ENCODE assay signal across 16 cellular contexts in genomic region chr7:101614939-101615302, GRCh38. TPM values are rescaled to one million over a fixed set of nuclear protein-coding genes. Genes with fewer than 3 reads are reported as not detected.
DNase-seq lines count a peak whose midpoint lies in the region; ATAC-seq and TF ChIP-seq lines count a peak whose summit lies in the region.
"Had no signal": no experiment of that assay in that cellular context is flagged by ENCODE, and none has a peak within 500 bp of the region (broad histone marks: within the 10 kb centered on the region; RNA-seq: fewer than 3 reads in every experiment).

No MANE protein-coding gene starts in this region.

- H3K9me3 ChIP-seq in psoas muscle: no peaks in the 10 kb centered on the region
- H3K9me3 ChIP-seq: stomach had no signal

- ATAC-seq in psoas muscle: peak; percentile 57 to 87 (median 66)
- ATAC-seq: T-helper 17 cell had no signal

- TF ChIP-seq CTCF in psoas muscle (IDR thresholded peaks at IDR 0.05): no peak

- peak overlapping the region; percentile 75 for H3K27ac Mint-ChIP-seq in dendritic cell treated with granulocyte-macrophage colony-stimulating factor and Interleukin-4, amounts not matched to agents 40 ng/mL and 50 ng/mL, for 4 days
- H3K27ac Mint-ChIP-seq: activated CD4-positive, alpha-beta memory T cell treated with anti-CD3 and anti-CD28 coated beads for 36 hours; activated naive CD4-positive, alpha-beta T cell treated with anti-CD3 and anti-CD28 coated beads, Interleukin-2, amount 50 U/mL, for 24 hours; T-helper 17 cell had no signal

- no peaks in the 10 kb centered on the region for H3K36me3 ChIP-seq in psoas muscle (ENCODE audit: insufficient read depth in 1 of 2, low read depth in 1 of 2)
- H3K36me3 ChIP-seq: stomach had no signal

- no peaks in the 10 kb centered on the region for H3K9me3 Mint-ChIP-seq in dendritic cell treated with granulocyte-macrophage colony-stimulating factor and Interleukin-4, amounts not matched to agents 40 ng/mL and 50 ng/mL, for 4 days
- H3K9me3 Mint-ChIP-seq: activated CD4-positive, alpha-beta memory T cell treated with anti-CD3 and anti-CD28 coated beads for 36 hours; activated naive CD4-positive, alpha-beta T cell treated with anti-CD3 and anti-CD28 coated beads, Interleukin-2, amount 50 U/mL, for 24 hours; CD4-positive, CD25-positive, alpha-beta regulatory T cell had no signal

- DNase-seq in EH (ENCODE audit: low read depth) (peak; percentile 76), NCI-H226 (peak; percentile 30), psoas muscle (no peak), midbrain (lab: John Stamatoyannopoulos, UW) (no peak), DMS153 (lab: John Stamatoyannopoulos, UW) (no peak), amniotic stem cell (lab: John Stamatoyannopoulos, UW) (no peak), hypothalamus (lab: John Stamatoyannopoulos, UW) (no peak)
- DNase-seq: activated CD4-positive, alpha-beta memory T cell treated with anti-CD3 and anti-CD28 coated beads for 36 hours; CD4-positive, CD25-positive, alpha-beta regulatory T cell; Karpas-422; NCI-H2171; retina; stomach; T-helper 17 cell had no signal

- 33 to 42% (median 38%) methylated on average over 9 of the region's 9 CpGs for WGBS in psoas muscle, 3 donors

- no peaks in the 10 kb centered on the region for H3K27me3 ChIP-seq in psoas muscle (ENCODE audit: insufficient read depth in 3 of 3, low read length in 2 of 3)

- H3K4me3 Mint-ChIP-seq in dendritic cell treated with granulocyte-macrophage colony-stimulating factor and Interleukin-4, amounts not matched to agents 40 ng/mL and 50 ng/mL, for 4 days: peak overlapping the region; percentile 39
- H3K4me3 Mint-ChIP-seq: activated CD4-positive, alpha-beta memory T cell treated with anti-CD3 and anti-CD28 coated beads for 36 hours; activated naive CD4-positive, alpha-beta T cell treated with anti-CD3 and anti-CD28 coated beads, Interleukin-2, amount 50 U/mL, for 24 hours; CD4-positive, CD25-positive, alpha-beta regulatory T cell; T-helper 17 cell had no signal

- H3K4me3 ChIP-seq in psoas muscle: no peak overlapping the region
- H3K4me3 ChIP-seq: stomach had no signal

- H3K27me3 Mint-ChIP-seq in dendritic cell treated with granulocyte-macrophage colony-stimulating factor and Interleukin-4, amounts not matched to agents 40 ng/mL and 50 ng/mL, for 4 days: peaks cover 38% of the 10 kb centered on the region

- no peaks in the 10 kb centered on the region for H3K4me1 ChIP-seq in psoas muscle

- H3K36me3 Mint-ChIP-seq in dendritic cell treated with granulocyte-macrophage colony-stimulating factor and Interleukin-4, amounts not matched to agents 40 ng/mL and 50 ng/mL, for 4 days (ENCODE audit: low read depth): no peaks in the 10 kb centered on the region
- H3K36me3 Mint-ChIP-seq: activated CD4-positive, alpha-beta memory T cell treated with anti-CD3 and anti-CD28 coated beads for 36 hours; activated naive CD4-positive, alpha-beta T cell treated with anti-CD3 and anti-CD28 coated beads, Interleukin-2, amount 50 U/mL, for 24 hours; CD4-positive, CD25-positive, alpha-beta regulatory T cell had no signal

- intact Hi-C loops in dendritic cell treated with granulocyte-macrophage colony-stimulating factor and Interleukin-4, amounts not matched to agents 40 ng/mL and 50 ng/mL, for 4 days (cut with micrococcal nuclease): no loop called here
- intact Hi-C loops in psoas muscle (cut with DNase I): no loop called here

- peaks cover 31% of the 10 kb centered on the region for H3K4me1 Mint-ChIP-seq in dendritic cell treated with granulocyte-macrophage colony-stimulating factor and Interleukin-4, amounts not matched to agents 40 ng/mL and 50 ng/mL, for 4 days (ENCODE audit: low read depth)
- H3K4me1 Mint-ChIP-seq: activated naive CD4-positive, alpha-beta T cell treated with anti-CD3 and anti-CD28 coated beads, Interleukin-2, amount 50 U/mL, for 24 hours; CD4-positive, CD25-positive, alpha-beta regulatory T cell; T-helper 17 cell had no signal

- H3K27ac ChIP-seq in psoas muscle: no peak overlapping the region
- H3K27ac ChIP-seq: stomach had no signal

RNA-seq across cellular contexts. Expression of gene MYL10, which starts 14.2 kb away (rescaled TPM):
- not detected for total RNA-seq in psoas muscle
- polyA plus RNA-seq in psoas muscle: 1 to 10 TPM in 1 of 3 donors, under 1 TPM in 1, not detected in 1; 0.23 to 4.4 TPM
- total RNA-seq: activated CD4-positive, alpha-beta memory T cell treated with anti-CD3 and anti-CD28 coated beads for 36 hours; CD4-positive, CD25-positive, alpha-beta regulatory T cell; stomach; T-helper 17 cell had no signal
- polyA plus RNA-seq: CD4-positive, CD25-positive, alpha-beta regulatory T cell; stomach had no signal

Comparison
In these comparisons a context has a peak if more than half of its experiments do, and no peak if none do; other contexts are left out.
1. DNase-seq: peak in EH (single experiment) and NCI-H226 (single experiment); none in psoas muscle (0 of 2), midbrain (single experiment), DMS153 (single experiment), amniotic stem cell (single experiment) and hypothalamus (0 of 51).